In genomic region chr10:47166405-47166777, GRCh38 we compare ENCODE assay signal across 1 cellular context.
TF ChIP-seq lines count a peak whose summit lies in the region.

No MANE protein-coding gene starts in this region.

TF ChIP-seq in WTC11, 78 proteins besides CTCF, POLR2A, EP300 and RAD21 (continued from another document):
- TF ChIP-seq E2F4 (CRISPR knock-in tag; IDR thresholded peaks at IDR 0.05; ENCODE audit: borderline replicate concordance, low read depth) (no peak), NR2C2 (CRISPR knock-in tag; IDR thresholded peaks at IDR 0.05) (no peak)
TF ChIP-seq in WTC11: peak in this region for 1.
